21 cellular contexts compared by ENCODE assay signal in the genomic region with DNA sequence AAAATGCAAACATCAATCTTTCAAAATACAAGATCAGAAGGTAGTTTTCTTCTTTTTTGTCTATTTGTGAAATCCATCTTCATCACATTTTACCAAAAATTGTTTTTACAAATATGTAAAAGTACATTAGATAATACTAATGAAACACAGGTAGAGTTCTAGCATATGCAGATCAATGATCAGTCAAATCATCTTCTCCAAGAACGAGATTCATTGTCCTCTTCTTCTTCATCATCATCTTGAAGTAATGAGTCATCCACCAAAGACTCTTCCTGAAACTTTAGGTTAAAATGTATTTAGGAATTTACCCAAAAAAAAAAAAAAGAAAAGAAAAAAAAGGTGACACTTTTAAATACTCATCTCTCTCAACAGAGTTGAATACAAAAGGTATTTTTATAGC.
DNase-seq lines count a peak whose midpoint lies in the region; ATAC-seq, FAIRE-seq and TF ChIP-seq lines count a peak whose summit lies in the region.
"Had no signal": no experiment of that assay in that cellular context is flagged by ENCODE, and none has a peak within 500 bp of the region (broad histone marks: within the 10 kb centered on the region; RNA-seq: fewer than 3 reads in every experiment).

No MANE protein-coding gene starts in this region.

- peaks cover 15% of the 10 kb centered on the region for H3K4me1 Mint-ChIP-seq in activated naive CD4-positive, alpha-beta T cell treated with anti-CD3 and anti-CD28 coated beads for 36 hours (ENCODE audit: low read depth)
- no peaks in the 10 kb centered on the region for H3K4me1 Mint-ChIP-seq in central memory CD8-positive, alpha-beta T cell
- H3K4me1 Mint-ChIP-seq: CD14-positive monocyte had no signal

- ATAC-seq in activated naive CD4-positive, alpha-beta T cell treated with anti-CD3 and anti-CD28 coated beads, Interleukin-2, amount 50 U/mL, for 72 hours, result peak; percentile 51 to 55
- no peak for ATAC-seq in central memory CD8-positive, alpha-beta T cell (replicated peaks; ENCODE audit: extremely low read depth, poor library complexity, severe bottlenecking)
- ATAC-seq in HG03521 (IDR thresholded peaks at IDR 0.05; ENCODE audit: unreplicated experiment), result no peak
- ATAC-seq: A549, HCT116 had no signal

- intact Hi-C loops in activated naive CD4-positive, alpha-beta T cell treated with anti-CD3 and anti-CD28 coated beads for 36 hours (cut with micrococcal nuclease), result loop anchor here (2.0 to 10.0 kb wide), 3 partner anchors 66 to 666 kb away; partner anchors contain the start of genes NDFIP2 and OBI1

- peaks cover 0 to 19% of the 10 kb centered on the region in 2 donors for H3K36me3 Mint-ChIP-seq in activated naive CD4-positive, alpha-beta T cell treated with anti-CD3 and anti-CD28 coated beads, Interleukin-2, amount 50 U/mL, for 72 hours
- H3K36me3 Mint-ChIP-seq in activated naive CD4-positive, alpha-beta T cell treated with anti-CD3 and anti-CD28 coated beads for 36 hours (ENCODE audit: low read depth), result peaks cover 10% of the 10 kb centered on the region
- H3K36me3 Mint-ChIP-seq in central memory CD8-positive, alpha-beta T cell (ENCODE audit: insufficient read depth), result peaks cover 20% of the 10 kb centered on the region

- no peaks in the 10 kb centered on the region for H3K27me3 Mint-ChIP-seq in activated naive CD4-positive, alpha-beta T cell treated with anti-CD3 and anti-CD28 coated beads for 36 hours (ENCODE audit: low read depth)
- H3K27me3 Mint-ChIP-seq in central memory CD8-positive, alpha-beta T cell, result no peaks in the 10 kb centered on the region
- H3K27me3 Mint-ChIP-seq: CD4-positive, alpha-beta memory T cell had no signal

- FAIRE-seq in H54 (lab: Jason Lieb, UNC), result peak; percentile 45
- FAIRE-seq: A549, GM12892 had no signal

- CTCF ChIA-PET in activated naive CD4-positive, alpha-beta T cell treated with anti-CD3 and anti-CD28 coated beads for 36 hours (lab: Charles Lee), result interaction anchor here (0.6 kb wide), 1 partner anchor 104 kb away, joined by 3 read pairs; no protein-coding TSS in a partner anchor

- H3K9me3 Mint-ChIP-seq in activated naive CD4-positive, alpha-beta T cell treated with anti-CD3 and anti-CD28 coated beads, Interleukin-2, amount 50 U/mL, for 72 hours, result no peaks in the 10 kb centered on the region
- no peaks in the 10 kb centered on the region for H3K9me3 Mint-ChIP-seq in activated naive CD4-positive, alpha-beta T cell treated with anti-CD3 and anti-CD28 coated beads for 36 hours
- no peaks in the 10 kb centered on the region for H3K9me3 Mint-ChIP-seq in central memory CD8-positive, alpha-beta T cell
- H3K9me3 Mint-ChIP-seq: CD14-positive monocyte; CD4-positive, alpha-beta memory T cell had no signal

- no peak overlapping the region for H3K4me3 Mint-ChIP-seq in activated naive CD4-positive, alpha-beta T cell treated with anti-CD3 and anti-CD28 coated beads for 36 hours
- no peak overlapping the region for H3K4me3 Mint-ChIP-seq in central memory CD8-positive, alpha-beta T cell
- H3K4me3 Mint-ChIP-seq: CD14-positive monocyte; CD4-positive, alpha-beta memory T cell had no signal

- TF ChIP-seq POLR2A in H54 (IDR thresholded peaks at IDR 0.05; ENCODE audit: low read depth, low read length), result no peak

- H3K27ac Mint-ChIP-seq in activated naive CD4-positive, alpha-beta T cell treated with anti-CD3 and anti-CD28 coated beads, Interleukin-2, amount 50 U/mL, for 72 hours, result no peak overlapping the region
- no peak overlapping the region for H3K27ac Mint-ChIP-seq in activated naive CD4-positive, alpha-beta T cell treated with anti-CD3 and anti-CD28 coated beads for 36 hours
- H3K27ac Mint-ChIP-seq in central memory CD8-positive, alpha-beta T cell (ENCODE audit: low read depth), result peak overlapping the region; percentile 58
- H3K27ac Mint-ChIP-seq: CD14-positive monocyte had no signal

- DNase-seq in activated naive CD4-positive, alpha-beta T cell treated with anti-CD3 and anti-CD28 coated beads, Interleukin-2, amount 50 U/mL, for 72 hours (ENCODE audit: low spot score in 2 of 2), result no peak
- DNase-seq in activated naive CD4-positive, alpha-beta T cell treated with anti-CD3 and anti-CD28 coated beads for 36 hours, result no peak
- no peak for DNase-seq in H54 (ENCODE audit: insufficient read length, low spot score)
- no peak for DNase-seq in central memory CD8-positive, alpha-beta T cell (ENCODE audit: low spot score in 2 of 2)
- DNase-seq in activated CD8-positive, alpha-beta memory T cell treated with anti-CD3 and anti-CD28 coated beads for 24 hours, result no peak
- DNase-seq: 8988T; ACHN; AML-193; BE2C; Calu3; CD4-positive, alpha-beta memory T cell; COR-L47; DMS153; DND-41; GOT3; H7 had no signal

Comparison
In these comparisons a context has a peak if more than half of its experiments do, and no peak if none do; other contexts are left out.
1. ATAC-seq: peak in activated naive CD4-positive, alpha-beta T cell treated with anti-CD3 and anti-CD28 coated beads, Interleukin-2, amount 50 U/mL, for 72 hours (2 of 2); none in central memory CD8-positive, alpha-beta T cell (single experiment) and HG03521 (single experiment).